Comparison of ENCODE assay signal across 15 cellular contexts in genomic region chr6:75348882-75349261, GRCh38.
DNase-seq lines count a peak whose midpoint lies in the region; ATAC-seq, FAIRE-seq and TF ChIP-seq lines count a peak whose summit lies in the region.
"Had no signal": no experiment of that assay in that cellular context is flagged by ENCODE, and none has a peak within 500 bp of the region (broad histone marks: within the 10 kb centered on the region; RNA-seq: fewer than 3 reads in every experiment).

No MANE protein-coding gene starts in this region.

- no peak overlapping the region for H4K5ac ChIP-seq in H1 (ENCODE audit: insufficient read length, low read depth, low read length)

- H3K27ac ChIP-seq in HUES6 (ENCODE audit: low read depth, low read length), result no peak overlapping the region
- no peak overlapping the region for H3K27ac ChIP-seq in H1 (ENCODE audit: low read depth, low read length)
- peak overlapping the region; percentile 50 to 65 for H3K27ac ChIP-seq in tibial artery
- H3K27ac ChIP-seq in RWPE1, result no peak overlapping the region

- no peak overlapping the region for H2BK5ac ChIP-seq in H1 (ENCODE audit: low read depth, low read length)

- POLR2A ChIA-PET in H1 (lab: Charles Lee; ENCODE audit: partially characterized antibody), result interaction anchor here (0.9 to 1.5 kb wide), 4 partner anchors 14 to 27 kb away, joined by 3 to 12 read pairs (median 4); no protein-coding TSS in a partner anchor
- POLR2A ChIA-PET in RWPE1 (lab: Yijun Ruan, JAX; ENCODE audit: low non-redundant PET), result no interaction called here

- H4K91ac ChIP-seq in H1 (replicated peaks; ENCODE audit: insufficient read length, low read length), result no peak overlapping the region

- no peak overlapping the region for H3K27ac Mint-ChIP-seq in activated naive CD8-positive, alpha-beta T cell treated with anti-CD3 and anti-CD28 coated beads, Interleukin-2, amount 50 U/mL, for 24 hours
- H3K27ac Mint-ChIP-seq: activated CD4-positive, alpha-beta T cell treated with anti-CD3 and anti-CD28 coated beads, Interleukin-2, amount 10 ng/mL, durations not matched to agents 7 days and 5 days; activated T-helper 17 cell treated with anti-CD3 and anti-CD28 coated beads, Interleukin-2, amount 50 U/mL, for 72 hours; CD4-positive, CD25-positive, alpha-beta regulatory T cell had no signal

- no peak for TF ChIP-seq RAD21 in H1 (IDR thresholded peaks at IDR 0.05 in 1 of 2, conservative IDR thresholded peaks at IDR 0.05 in 1 of 2; ENCODE audit: low read depth in 2 of 2, low read length in 2 of 2)

- H3K79me1 ChIP-seq in H1 (ENCODE audit: low read depth, low read length), result no peaks in the 10 kb centered on the region

- H3K23ac ChIP-seq in H1 (ENCODE audit: insufficient read length), result no peak overlapping the region

- H2AFZ ChIP-seq in H1 (ENCODE audit: low read length), result 0 out of 2 replicates have a peak overlapping the region, but pooled peaks have one; percentile 71

- H3K27me3 ChIP-seq in HUES6 (ENCODE audit: control insufficient read depth, insufficient read depth, low read length), result no peaks in the 10 kb centered on the region
- no peaks in the 10 kb centered on the region for H3K27me3 ChIP-seq in H1 (replicated peaks in 1 of 4; ENCODE audit: control insufficient read depth in 3 of 4, extremely low read depth in 1 of 4, insufficient read depth in 3 of 4, low read length in 3 of 4)
- H3K27me3 ChIP-seq in mucosa of stomach (ENCODE audit: control insufficient read depth, insufficient read depth, low read length), result peaks cover 6% of the 10 kb centered on the region
- H3K27me3 ChIP-seq in tibial artery, result no peaks in the 10 kb centered on the region

- peak; percentile 19 for FAIRE-seq in H1 (lab: Jason Lieb, UNC)

- no peaks in the 10 kb centered on the region for H4K20me1 ChIP-seq in H1 (replicated peaks in 1 of 2; ENCODE audit: control insufficient read depth in 1 of 2, insufficient read depth in 2 of 2, low read length in 2 of 2)

- intact Hi-C loops in tibial artery (cut with DNase I; ENCODE audit: low total_unique reads), result no loop called here

- no peaks in the 10 kb centered on the region for H3K36me3 Mint-ChIP-seq in activated naive CD8-positive, alpha-beta T cell treated with anti-CD3 and anti-CD28 coated beads, Interleukin-2, amount 50 U/mL, for 24 hours (ENCODE audit: low read depth)
- H3K36me3 Mint-ChIP-seq: CD4-positive, CD25-positive, alpha-beta regulatory T cell had no signal

- no peak for TF ChIP-seq POLR2A in H1 (IDR thresholded peaks at IDR 0.05; ENCODE audit: control extremely low read depth in 1 of 2, low read depth in 2 of 2, low read length in 2 of 2)

- no peak overlapping the region for H3K4me3 Mint-ChIP-seq in activated naive CD8-positive, alpha-beta T cell treated with anti-CD3 and anti-CD28 coated beads, Interleukin-2, amount 50 U/mL, for 24 hours
- H3K4me3 Mint-ChIP-seq: activated CD4-positive, alpha-beta T cell treated with anti-CD3 and anti-CD28 coated beads, Interleukin-2, amount 10 ng/mL, durations not matched to agents 7 days and 5 days; activated T-helper 17 cell treated with anti-CD3 and anti-CD28 coated beads, Interleukin-2, amount 50 U/mL, for 72 hours; CD4-positive, CD25-positive, alpha-beta regulatory T cell had no signal

- H2BK20ac ChIP-seq in H1 (ENCODE audit: low read length), result 0 out of 2 replicates have a peak overlapping the region, but pooled peaks have one; percentile 52

- H3K9ac ChIP-seq in HUES6 (ENCODE audit: low read length) (no peak overlapping the region), H1 (replicated peaks in 1 of 4; ENCODE audit: extremely low read depth in 1 of 4, low read depth in 3 of 4, low read length in 3 of 4) (peak overlapping the region in 1 of 4 experiments; percentile 38; a peak in 1 of 7 replicates), mucosa of stomach (ENCODE audit: low read length) (peak overlapping the region; percentile 43)

- peak overlapping the region; percentile 21; the same call in 1 of the 2 replicates for H2BK12ac ChIP-seq in H1 (ENCODE audit: low read depth, low read length)

- H3K27me3 Mint-ChIP-seq in activated naive CD8-positive, alpha-beta T cell treated with anti-CD3 and anti-CD28 coated beads, Interleukin-2, amount 50 U/mL, for 24 hours, result peaks cover 29% of the 10 kb centered on the region

- H3K4me2 ChIP-seq in H1 (ENCODE audit: insufficient read depth in 1 of 2, low read depth in 2 of 2, low read length in 2 of 2), result peak overlapping the region; percentile 84 to 96

- no peaks in the 10 kb centered on the region for H3K36me3 ChIP-seq in HUES6 (ENCODE audit: control insufficient read depth, insufficient read depth, low read length)
- H3K36me3 ChIP-seq in H1 (ENCODE audit: control insufficient read depth in 2 of 4, insufficient read depth in 4 of 4, low read length in 3 of 4), result no peaks in the 10 kb centered on the region
- no peaks in the 10 kb centered on the region for H3K36me3 ChIP-seq in mucosa of stomach (ENCODE audit: control insufficient read depth, insufficient read depth, low read length)
- peaks cover 0 to 11% (median 0%) of the 10 kb centered on the region in 3 donors for H3K36me3 ChIP-seq in tibial artery

- no peak for TF ChIP-seq CTCF in H1 (IDR thresholded peaks at IDR 0.05; ENCODE audit: control extremely low read depth in 1 of 3, insufficient read depth in 1 of 3, low read depth in 1 of 3, low read length in 3 of 3)
- no peak for TF ChIP-seq CTCF in tibial artery (IDR thresholded peaks at IDR 0.05)
- TF ChIP-seq CTCF in RWPE1 (conservative IDR thresholded peaks at IDR 0.05; ENCODE audit: low read depth), result no peak

- peaks cover 6% of the 10 kb centered on the region; the same call in 1 of the 2 replicates for H3K23me2 ChIP-seq in H1 (ENCODE audit: low read depth, low read length)

- CTCF ChIA-PET in H1 (lab: Charles Lee; ENCODE audit: partially characterized antibody) (interaction anchor here (0.6 to 1.6 kb wide), 9 partner anchors 10 to 497 kb away, joined by 3 to 5 read pairs (median 3); no protein-coding TSS in a partner anchor), RWPE1 (lab: Yijun Ruan, JAX) (interaction anchor here (0.7 kb wide), 2 partner anchors 19 to 482 kb away, joined by 4 read pairs; no protein-coding TSS in a partner anchor)

- no peaks in the 10 kb centered on the region for H3K79me2 ChIP-seq in H1 (ENCODE audit: control insufficient read depth in 1 of 2, insufficient read depth in 2 of 2, low read length in 2 of 2)

- H3K4me3 ChIP-seq in HUES6 (ENCODE audit: low read depth, low read length), result peak overlapping the region; percentile 68
- peak overlapping the region; percentile 57 to 67 (median 65); a peak in 5 of 8 replicates for H3K4me3 ChIP-seq in H1 (ENCODE audit: extremely low read depth in 1 of 4, insufficient read depth in 2 of 4, low read depth in 3 of 4, low read length in 4 of 4)
- H3K4me3 ChIP-seq in mucosa of stomach (ENCODE audit: low read length), result no peak overlapping the region
- H3K4me3 ChIP-seq in tibial artery, result peak overlapping the region; percentile 48

- no peak for TF ChIP-seq EP300 in H1 (IDR thresholded peaks at IDR 0.05; ENCODE audit: borderline replicate concordance in 1 of 2, low read depth in 2 of 2, low read length in 2 of 2)

- no peaks in the 10 kb centered on the region for H3K4me1 Mint-ChIP-seq in activated naive CD8-positive, alpha-beta T cell treated with anti-CD3 and anti-CD28 coated beads, Interleukin-2, amount 50 U/mL, for 24 hours
- H3K4me1 Mint-ChIP-seq: activated T-helper 17 cell treated with anti-CD3 and anti-CD28 coated beads, Interleukin-2, amount 50 U/mL, for 72 hours had no signal

- no peak overlapping the region for H4K8ac ChIP-seq in H1 (ENCODE audit: extremely low read depth, insufficient read depth, low read length)

- H3K4ac ChIP-seq in H1 (replicated peaks; ENCODE audit: insufficient read length, low read depth, low read length), result no peak overlapping the region

- DNase-seq in H1 (ENCODE audit: low read depth in 1 of 2, low spot score in 2 of 2), result no peak
- DNase-seq in tibial artery, result no peak
- no peak for DNase-seq in RWPE1 (ENCODE audit: low spot score)
- DNase-seq in activated naive CD8-positive, alpha-beta T cell treated with anti-CD3 and anti-CD28 coated beads, Interleukin-2, amount 50 U/mL, for 24 hours, result no peak
- DNase-seq: activated CD4-positive, alpha-beta T cell treated with anti-CD3 and anti-CD28 coated beads, Interleukin-2, amount 10 ng/mL, durations not matched to agents 7 days and 5 days; CD4-positive, CD25-positive, alpha-beta regulatory T cell; head of caudate nucleus; KG1; NCI-H1417 treated with DMSO at 0.1 percent for 48 hours; stimulated activated CD4-positive, alpha-beta T cell treated with anti-CD3 and anti-CD28 coated beads, Interleukin-1b, Interleukin-23, amount 100 ng/mL, for 48 hours; T-helper 2 cell had no signal

- no peak overlapping the region for H2AK5ac ChIP-seq in H1 (ENCODE audit: low read depth, low read length)

- peak overlapping the region; percentile 11 for H2BK120ac ChIP-seq in H1 (replicated peaks; ENCODE audit: low read depth, low read length)

- no peak overlapping the region for H3K14ac ChIP-seq in H1 (ENCODE audit: insufficient read length)

- no peak overlapping the region for H3K56ac ChIP-seq in H1 (replicated peaks; ENCODE audit: insufficient read length, low read depth, low read length)

- H3K9me3 ChIP-seq in HUES6 (ENCODE audit: control insufficient read depth, insufficient read depth, low read depth, low read length) (no peaks in the 10 kb centered on the region), H1 (ENCODE audit: insufficient read depth in 2 of 2, low read depth in 1 of 2, low read length in 1 of 2) (no peaks in the 10 kb centered on the region), mucosa of stomach (ENCODE audit: control insufficient read depth, low read length) (no peaks in the 10 kb centered on the region), tibial artery (no peaks in the 10 kb centered on the region)

- ATAC-seq in HG02938 (IDR thresholded peaks at IDR 0.05; ENCODE audit: unreplicated experiment), result no peak
- no peak for ATAC-seq in activated naive CD8-positive, alpha-beta T cell treated with anti-CD3 and anti-CD28 coated beads, Interleukin-2, amount 50 U/mL, for 24 hours
- ATAC-seq: activated T-helper 17 cell treated with anti-CD3 and anti-CD28 coated beads, Interleukin-2, amount 50 U/mL, for 72 hours had no signal

- H3K4me1 ChIP-seq in HUES6 (ENCODE audit: control insufficient read depth, insufficient read depth, low read length), result peaks cover 36% of the 10 kb centered on the region
- peaks cover 0 to 6% (median 4%) of the 10 kb centered on the region in 4 experiments; a peak in 4 of 7 replicates for H3K4me1 ChIP-seq in H1 (replicated peaks in 1 of 4; ENCODE audit: control insufficient read depth in 3 of 4, insufficient read depth in 4 of 4, low read length in 3 of 4)
- H3K4me1 ChIP-seq in mucosa of stomach (ENCODE audit: control insufficient read depth, insufficient read depth, low read length), result peaks cover 12% of the 10 kb centered on the region
- peaks cover 0 to 56% (median 19%) of the 10 kb centered on the region in 4 donors for H3K4me1 ChIP-seq in tibial artery

- H3K18ac ChIP-seq in H1 (ENCODE audit: extremely low read depth, low read length), result no peak overlapping the region; the same call in 1 of the 2 replicates

- H3K9me3 Mint-ChIP-seq in activated naive CD8-positive, alpha-beta T cell treated with anti-CD3 and anti-CD28 coated beads, Interleukin-2, amount 50 U/mL, for 24 hours, result no peaks in the 10 kb centered on the region
- H3K9me3 Mint-ChIP-seq: activated CD4-positive, alpha-beta T cell treated with anti-CD3 and anti-CD28 coated beads, Interleukin-2, amount 10 ng/mL, durations not matched to agents 7 days and 5 days; activated T-helper 17 cell treated with anti-CD3 and anti-CD28 coated beads, Interleukin-2, amount 50 U/mL, for 72 hours had no signal

- no peak overlapping the region for H2BK15ac ChIP-seq in H1 (ENCODE audit: low read length)

Comparison
In these comparisons a context has a peak if more than half of its experiments do, and no peak if none do; other contexts are left out.
1. H3K27ac ChIP-seq: peak in tibial artery (2 of 2); none in HUES6 (single experiment), H1 (single experiment) and RWPE1 (single experiment).